ENCODE assay signal across 8 cellular contexts in genomic region chr1:25031966-25032667, GRCh38.
A peak's percentile ranks its signal among the peaks of the same experiment; 100 is the strongest.
DNase-seq lines count a peak whose midpoint lies in the region; ATAC-seq and TF ChIP-seq lines count a peak whose summit lies in the region.

No MANE protein-coding gene starts in this region.

- ATAC-seq in Right ventricle myocardium inferior (peak; percentile 38), HG02981 (IDR thresholded peaks at IDR 0.05; ENCODE audit: unreplicated experiment) (peak; percentile 42), RWPE2 (ENCODE audit: low read depth) (peak; percentile 76)

- in situ Hi-C loops in brain microvascular endothelial cell (cut with HindIII; ENCODE audit: low pct_ligation_motif_present, low sequenced_read_pairs) = no loop called here

- H3K4me1 ChIP-seq in RWPE2 (ENCODE audit: insufficient read depth, poor library complexity, severe bottlenecking) (peaks cover 13% of the 10 kb centered on the region), uterus (no peaks in the 10 kb centered on the region)

- H3K27me3 ChIP-seq in RWPE2 (ENCODE audit: insufficient read depth, poor library complexity, severe bottlenecking) = no peaks in the 10 kb centered on the region
- H3K27me3 ChIP-seq in brain microvascular endothelial cell (replicated peaks) = no peaks in the 10 kb centered on the region
- no peaks in the 10 kb centered on the region for H3K27me3 ChIP-seq in uterus

- intact Hi-C loops in Right ventricle myocardium inferior (cut with DNase I) (no loop called here), cardiac septum (cut with DNase I) (no loop called here), uterus (cut with DNase I; ENCODE audit: low total_unique reads) (no loop called here)

- H3K4me3 ChIP-seq in RWPE2 (ENCODE audit: severe bottlenecking) (no peak overlapping the region), brain microvascular endothelial cell (ENCODE audit: low read depth, low read length) (no peak overlapping the region), uterus (no peak overlapping the region)

- peak overlapping the region; percentile 47 for H3K27ac ChIP-seq in RWPE2 (ENCODE audit: poor library complexity, severe bottlenecking)
- H3K27ac ChIP-seq in brain microvascular endothelial cell = peak overlapping the region; percentile 84
- H3K27ac ChIP-seq in uterus = no peak overlapping the region

- H3K36me3 ChIP-seq in RWPE2 (ENCODE audit: low read depth) (no peaks in the 10 kb centered on the region), brain microvascular endothelial cell (replicated peaks) (no peaks in the 10 kb centered on the region), uterus (no peaks in the 10 kb centered on the region)

- DNase-seq in Right ventricle myocardium inferior (ENCODE audit: missing footprints) (no peak), cardiac septum (ENCODE audit: low spot score) (no peak), RWPE2 (ENCODE audit: low spot score) (no peak), brain microvascular endothelial cell (peak; percentile 93), uterus (no peak), cerebellum (ENCODE audit: low spot score) (no peak)
- peak; percentile 58 for DNase-seq in stimulated activated CD4-positive, alpha-beta T cell treated with anti-CD3 and anti-CD28 coated beads, Interleukin-4, amount 100 ng/mL, for 24 hours

- TF ChIP-seq CTCF in RWPE2 (IDR thresholded peaks at IDR 0.05; ENCODE audit: poor library complexity, severe bottlenecking) (peak; percentile 17), brain microvascular endothelial cell (IDR thresholded peaks at IDR 0.05; ENCODE audit: low read depth, low read length, missing control alignments) (peak; percentile 6), uterus (IDR thresholded peaks at IDR 0.05) (no peak)

- no peaks in the 10 kb centered on the region for H3K9me3 ChIP-seq in RWPE2 (ENCODE audit: severe bottlenecking)
- H3K9me3 ChIP-seq in uterus = no peaks in the 10 kb centered on the region

- no peak for TF ChIP-seq POLR2A in uterus (IDR thresholded peaks at IDR 0.05)

Comparison
In these comparisons a context has a peak if more than half of its experiments do, and no peak if none do; other contexts are left out.
1. DNase-seq: peak in brain microvascular endothelial cell (single experiment) and stimulated activated CD4-positive, alpha-beta T cell treated with anti-CD3 and anti-CD28 coated beads, Interleukin-4, amount 100 ng/mL, for 24 hours (single experiment); none in Right ventricle myocardium inferior (single experiment), cardiac septum (single experiment), RWPE2 (single experiment), uterus (0 of 2) and cerebellum (single experiment).
2. H3K27ac ChIP-seq: peak in RWPE2 (single experiment) and brain microvascular endothelial cell (single experiment); none in uterus (0 of 2).
3. CTCF ChIP-seq: peak in RWPE2 (single experiment) and brain microvascular endothelial cell (single experiment); none in uterus (0 of 4).
4. Peak in every context shown above with its lines, with median percentiles within 50 percentile points of each other: ATAC-seq.